In the genomic region with DNA sequence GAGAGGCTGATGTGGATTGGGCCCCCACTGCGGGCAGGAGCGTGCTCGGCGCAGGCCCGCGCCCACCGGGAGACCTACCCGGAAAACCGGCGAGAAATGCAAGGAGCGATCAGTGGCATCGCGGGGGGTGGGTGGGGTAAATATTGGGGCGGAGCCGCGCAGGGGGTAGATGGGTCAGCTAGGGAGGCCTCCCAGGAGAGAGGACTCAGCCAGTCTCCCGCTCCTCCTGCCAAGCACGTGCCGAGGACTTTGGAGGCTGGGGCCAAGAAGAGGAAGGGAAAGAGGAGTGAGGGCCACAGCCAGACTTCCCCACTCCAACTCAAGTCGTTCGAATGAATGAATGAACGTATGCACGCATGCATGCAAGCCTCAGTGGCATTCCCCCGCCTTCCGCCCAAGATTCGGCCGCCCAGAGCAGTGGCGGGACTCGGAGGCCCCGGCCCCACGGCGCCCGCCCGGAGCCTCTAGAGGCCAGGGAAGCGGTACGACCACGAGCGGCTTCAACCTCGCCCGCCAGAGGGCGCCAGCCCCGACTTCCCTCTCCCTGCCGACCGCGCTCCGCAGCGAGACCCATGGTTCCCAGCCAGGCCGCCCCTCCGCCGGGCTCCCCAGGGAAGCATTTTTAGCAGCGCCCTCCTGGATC, we compare ENCODE assay signal across 8 cellular contexts. TPM values are rescaled to one million over a fixed set of nuclear protein-coding genes. Genes with fewer than 3 reads are reported as not detected.
DNase-seq lines count a peak whose midpoint lies in the region; FAIRE-seq and TF ChIP-seq lines count a peak whose summit lies in the region.

No MANE protein-coding gene starts in this region.

- H3K27ac ChIP-seq in mesodermal cell (ENCODE audit: low read depth, low read length, severe bottlenecking) = no peak overlapping the region

- H3K27me3 Mint-ChIP-seq in endothelial cell (ENCODE audit: unreplicated experiment) = peaks cover 17% of the 10 kb centered on the region

- TF ChIP-seq CTCF in endothelial cell (IDR thresholded peaks at IDR 0.05; ENCODE audit: unreplicated experiment) = peak; percentile 90

- H3K9me3 Mint-ChIP-seq in endothelial cell (ENCODE audit: unreplicated experiment) = no peaks in the 10 kb centered on the region

- peaks cover 10% of the 10 kb centered on the region for H3K4me1 ChIP-seq in mesodermal cell (ENCODE audit: control insufficient read depth, insufficient read depth, low read length, poor library complexity, severe bottlenecking)

- peaks cover 5% of the 10 kb centered on the region for H3K36me3 ChIP-seq in mesodermal cell (ENCODE audit: control insufficient read depth, insufficient read depth, low read length)

- H3K9me3 ChIP-seq in mesodermal cell (ENCODE audit: control insufficient read depth, low read length) = no peaks in the 10 kb centered on the region

- H3K36me3 Mint-ChIP-seq in endothelial cell (ENCODE audit: low read depth, unreplicated experiment) = no peaks in the 10 kb centered on the region

- H3K4me1 Mint-ChIP-seq in endothelial cell (ENCODE audit: unreplicated experiment) = peaks cover 46% of the 10 kb centered on the region

- 3 to 4% methylated on average over 44 to 50 of the region's 51 CpGs for WGBS in mesodermal cell (ENCODE audit: insufficient coverage in 2 of 2), 2 experiments

- no peak overlapping the region for H3K27ac Mint-ChIP-seq in endothelial cell (ENCODE audit: unreplicated experiment)

- H3K4me3 ChIP-seq in mesodermal cell (ENCODE audit: extremely low read depth, insufficient read depth, low read length, poor library complexity, severe bottlenecking) = peak overlapping the region; percentile 22

- peak; percentile 78 for FAIRE-seq in GM19239 (lab: Jason Lieb, UNC)

- DNase-seq in AML-193 (lab: John Stamatoyannopoulos, UW) (peak; percentile 46 to 50), GM19239 (ENCODE audit: insufficient read length, low spot score) (peak; percentile 89), NCI-H2107 (lab: John Stamatoyannopoulos, UW) (peak; percentile 22), endothelial cell (ENCODE audit: low spot score) (peak; percentile 95), LoVo (ENCODE audit: low spot score) (no peak)
- peak; percentile 86 for DNase-seq in activated CD8-positive, alpha-beta memory T cell treated with anti-CD3 and anti-CD28 coated beads, Interleukin-2, amount 50 U/mL, for 4 hours
- peak; percentile 69 for DNase-seq in stimulated activated CD8-positive, alpha-beta memory T cell treated with anti-CD3 and anti-CD28 coated beads, Interleukin-15, amount 100 ng/mL, for 1 hour (ENCODE audit: low read depth)

- no peak overlapping the region for H3K4me3 Mint-ChIP-seq in endothelial cell (ENCODE audit: unreplicated experiment)

RNA-seq across cellular contexts. Expression of a gene that starts 3.6 kb away (rescaled TPM):
- total RNA-seq in endothelial cell (ENCODE audit: unreplicated experiment) = 54.7 TPM
- 65.8 TPM for polyA plus RNA-seq in mesodermal cell (2013, experiment 1 of 2)
- polyA plus RNA-seq in mesodermal cell (2013, experiment 2 of 2) = 59.4 TPM

RNA-seq across cellular contexts. Expression of a gene that starts 3.8 kb away (rescaled TPM):
- 1.1 TPM for total RNA-seq in endothelial cell (ENCODE audit: unreplicated experiment)
- polyA plus RNA-seq in mesodermal cell (2013, experiment 1 of 2) = 0.88 TPM
- 0.56 TPM for polyA plus RNA-seq in mesodermal cell (2013, experiment 2 of 2)

RNA-seq across cellular contexts. Expression of a gene that starts 38.6 kb away (rescaled TPM):
- 115 TPM for total RNA-seq in endothelial cell (ENCODE audit: unreplicated experiment)
- polyA plus RNA-seq in mesodermal cell (2013, experiment 1 of 2) = 88.5 TPM
- 80.1 TPM for polyA plus RNA-seq in mesodermal cell (2013, experiment 2 of 2)
